2 cellular contexts compared by ENCODE assay signal in the genomic region with DNA sequence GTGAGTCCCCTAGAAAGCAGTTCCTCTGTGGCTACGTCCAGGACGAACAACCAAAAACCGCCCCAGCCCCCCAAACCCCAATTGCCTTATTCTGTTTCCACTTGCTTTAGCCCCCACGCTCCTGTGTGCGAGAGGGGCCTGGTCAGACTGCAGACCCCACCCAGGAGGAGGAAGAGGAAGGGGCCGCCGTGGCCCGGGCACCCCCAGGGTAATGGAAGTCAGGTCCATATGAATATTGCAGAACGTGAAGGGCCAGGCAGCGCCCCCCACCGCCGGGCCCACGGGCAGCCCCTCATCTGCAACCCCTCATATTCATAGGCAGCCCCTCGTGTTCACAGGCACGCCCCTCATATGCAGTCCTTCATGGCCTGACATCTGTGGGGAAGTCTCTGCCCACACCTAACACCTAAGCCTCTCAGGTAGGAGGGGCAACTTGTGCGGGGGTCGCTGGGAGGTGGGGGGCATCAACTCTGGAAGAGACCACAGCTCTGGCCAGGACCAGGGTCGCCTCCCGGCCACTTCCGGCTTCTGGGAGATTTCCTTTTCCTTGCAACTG.
TF ChIP-seq lines count a peak whose summit lies in the region.

No MANE protein-coding gene starts in this region.

TF ChIP-seq in liver, 16 proteins besides CTCF, POLR2A, EP300 and RAD21:
- TF ChIP-seq SP1 (IDR thresholded peaks at IDR 0.05) (no peak), GABPA (IDR thresholded peaks at IDR 0.05 in 1 of 2, conservative IDR thresholded peaks at IDR 0.05 in 1 of 2) (no peak), FOXA2 (IDR thresholded peaks at IDR 0.05) (no peak), JUND (IDR thresholded peaks at IDR 0.05) (no peak), RXRA (IDR thresholded peaks at IDR 0.05) (no peak), HNF4A (conservative IDR thresholded peaks at IDR 0.05) (no peak), HNF4G (IDR thresholded peaks at IDR 0.05) (no peak), YY1 (IDR thresholded peaks at IDR 0.05) (no peak), EGR1 (IDR thresholded peaks at IDR 0.05; ENCODE audit: low read depth in 2 of 2) (no peak), NR2F2 (IDR thresholded peaks at IDR 0.05) (no peak), TAF1 (conservative IDR thresholded peaks at IDR 0.05) (no peak), FOXA1 (IDR thresholded peaks at IDR 0.05) (no peak)
- TF ChIP-seq, protein P1, sequence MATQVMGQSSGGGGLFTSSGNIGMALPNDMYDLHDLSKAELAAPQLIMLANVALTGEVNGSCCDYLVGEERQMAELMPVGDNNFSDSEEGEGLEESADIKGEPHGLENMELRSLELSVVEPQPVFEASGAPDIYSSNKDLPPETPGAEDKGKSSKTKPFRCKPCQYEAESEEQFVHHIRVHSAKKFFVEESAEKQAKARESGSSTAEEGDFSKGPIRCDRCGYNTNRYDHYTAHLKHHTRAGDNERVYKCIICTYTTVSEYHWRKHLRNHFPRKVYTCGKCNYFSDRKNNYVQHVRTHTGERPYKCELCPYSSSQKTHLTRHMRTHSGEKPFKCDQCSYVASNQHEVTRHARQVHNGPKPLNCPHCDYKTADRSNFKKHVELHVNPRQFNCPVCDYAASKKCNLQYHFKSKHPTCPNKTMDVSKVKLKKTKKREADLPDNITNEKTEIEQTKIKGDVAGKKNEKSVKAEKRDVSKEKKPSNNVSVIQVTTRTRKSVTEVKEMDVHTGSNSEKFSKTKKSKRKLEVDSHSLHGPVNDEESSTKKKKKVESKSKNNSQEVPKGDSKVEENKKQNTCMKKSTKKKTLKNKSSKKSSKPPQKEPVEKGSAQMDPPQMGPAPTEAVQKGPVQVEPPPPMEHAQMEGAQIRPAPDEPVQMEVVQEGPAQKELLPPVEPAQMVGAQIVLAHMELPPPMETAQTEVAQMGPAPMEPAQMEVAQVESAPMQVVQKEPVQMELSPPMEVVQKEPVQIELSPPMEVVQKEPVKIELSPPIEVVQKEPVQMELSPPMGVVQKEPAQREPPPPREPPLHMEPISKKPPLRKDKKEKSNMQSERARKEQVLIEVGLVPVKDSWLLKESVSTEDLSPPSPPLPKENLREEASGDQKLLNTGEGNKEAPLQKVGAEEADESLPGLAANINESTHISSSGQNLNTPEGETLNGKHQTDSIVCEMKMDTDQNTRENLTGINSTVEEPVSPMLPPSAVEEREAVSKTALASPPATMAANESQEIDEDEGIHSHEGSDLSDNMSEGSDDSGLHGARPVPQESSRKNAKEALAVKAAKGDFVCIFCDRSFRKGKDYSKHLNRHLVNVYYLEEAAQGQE (IDR thresholded peaks at IDR 0.05), result no peak
- TF ChIP-seq, protein P2, sequence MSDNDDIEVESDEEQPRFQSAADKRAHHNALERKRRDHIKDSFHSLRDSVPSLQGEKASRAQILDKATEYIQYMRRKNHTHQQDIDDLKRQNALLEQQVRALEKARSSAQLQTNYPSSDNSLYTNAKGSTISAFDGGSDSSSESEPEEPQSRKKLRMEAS (IDR thresholded peaks at IDR 0.05), result no peak
- TF ChIP-seq, protein P3, sequence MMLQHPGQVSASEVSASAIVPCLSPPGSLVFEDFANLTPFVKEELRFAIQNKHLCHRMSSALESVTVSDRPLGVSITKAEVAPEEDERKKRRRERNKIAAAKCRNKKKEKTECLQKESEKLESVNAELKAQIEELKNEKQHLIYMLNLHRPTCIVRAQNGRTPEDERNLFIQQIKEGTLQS (IDR thresholded peaks at IDR 0.05), result no peak
- TF ChIP-seq, protein P4, sequence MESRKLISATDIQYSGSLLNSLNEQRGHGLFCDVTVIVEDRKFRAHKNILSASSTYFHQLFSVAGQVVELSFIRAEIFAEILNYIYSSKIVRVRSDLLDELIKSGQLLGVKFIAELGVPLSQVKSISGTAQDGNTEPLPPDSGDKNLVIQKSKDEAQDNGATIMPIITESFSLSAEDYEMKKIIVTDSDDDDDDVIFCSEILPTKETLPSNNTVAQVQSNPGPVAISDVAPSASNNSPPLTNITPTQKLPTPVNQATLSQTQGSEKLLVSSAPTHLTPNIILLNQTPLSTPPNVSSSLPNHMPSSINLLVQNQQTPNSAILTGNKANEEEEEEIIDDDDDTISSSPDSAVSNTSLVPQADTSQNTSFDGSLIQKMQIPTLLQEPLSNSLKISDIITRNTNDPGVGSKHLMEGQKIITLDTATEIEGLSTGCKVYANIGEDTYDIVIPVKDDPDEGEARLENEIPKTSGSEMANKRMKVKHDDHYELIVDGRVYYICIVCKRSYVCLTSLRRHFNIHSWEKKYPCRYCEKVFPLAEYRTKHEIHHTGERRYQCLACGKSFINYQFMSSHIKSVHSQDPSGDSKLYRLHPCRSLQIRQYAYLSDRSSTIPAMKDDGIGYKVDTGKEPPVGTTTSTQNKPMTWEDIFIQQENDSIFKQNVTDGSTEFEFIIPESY (IDR thresholded peaks at IDR 0.05), result no peak

TF ChIP-seq in HepG2, 621 proteins besides CTCF, POLR2A, EP300 and RAD21:
- TF ChIP-seq ZNF772 (CRISPR knock-in tag; IDR thresholded peaks at IDR 0.05) (no peak), FOXA1 (IDR thresholded peaks at IDR 0.05) (no peak), FOXA1 (CRISPR knock-in tag; IDR thresholded peaks at IDR 0.05) (no peak)
